In the genomic region with DNA sequence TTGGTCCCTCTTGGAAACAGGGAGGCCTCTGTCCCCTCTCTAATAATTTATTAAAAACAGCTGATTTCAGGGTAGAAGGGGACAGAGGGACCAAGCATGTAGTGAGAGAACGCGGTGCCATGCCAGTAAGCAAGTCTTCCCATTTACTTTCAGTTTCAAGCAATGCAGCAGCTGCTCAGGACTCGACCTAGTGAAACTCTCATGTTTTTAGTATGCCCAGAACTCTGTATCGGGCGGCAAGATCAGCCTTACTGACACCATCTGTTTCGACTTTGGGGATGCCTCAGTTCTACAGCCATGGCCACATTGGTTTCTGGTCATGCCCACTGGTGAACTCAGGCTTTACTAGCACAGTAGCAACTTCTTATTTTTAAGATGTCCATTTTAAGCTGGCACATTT, we compare ENCODE assay signal across 13 cellular contexts.
"Had no signal": no experiment of that assay in that cellular context is flagged by ENCODE, and none has a peak within 500 bp of the region (broad histone marks: within the 10 kb centered on the region; RNA-seq: fewer than 3 reads in every experiment).

No MANE protein-coding gene starts in this region.

- H3K27me3 Mint-ChIP-seq: activated naive CD4-positive, alpha-beta T cell treated with anti-CD3 and anti-CD28 coated beads, Interleukin-2, amount 50 U/mL, for 24 hours; central memory CD8-positive, alpha-beta T cell; dendritic cell treated with granulocyte-macrophage colony-stimulating factor and Interleukin-4, amounts not matched to agents 40 ng/mL and 50 ng/mL, for 4 days had no signal

- H3K4me3 ChIP-seq: hepatocyte, neural progenitor cell, ovary, skin epidermis, thyroid gland, uterus had no signal

- H3K9ac ChIP-seq: neural progenitor cell had no signal

- H3K36me3 ChIP-seq: neural progenitor cell, ovary, thyroid gland, uterus had no signal

- ATAC-seq: left ventricle myocardium superior had no signal

- H3K9me3 ChIP-seq: thyroid gland had no signal

- H3K4me1 ChIP-seq: neural progenitor cell, thyroid gland, uterus had no signal

- H3K27ac Mint-ChIP-seq: activated naive CD4-positive, alpha-beta T cell treated with anti-CD3 and anti-CD28 coated beads, Interleukin-2, amount 50 U/mL, for 24 hours; dendritic cell treated with granulocyte-macrophage colony-stimulating factor and Interleukin-4, amounts not matched to agents 40 ng/mL and 50 ng/mL, for 4 days; neural progenitor cell had no signal

- H3K27ac ChIP-seq: hepatocyte, neural progenitor cell, ovary, skin epidermis, thyroid gland, uterus had no signal

- DNase-seq: activated CD4-positive, alpha-beta T cell treated with anti-CD3 and anti-CD28 coated beads, Interleukin-2, amount 50 U/mL, for 1 hour; erythroblast; left ventricle myocardium superior; mesendoderm; ovary; thyroid gland; uterus had no signal

- H3K9me3 Mint-ChIP-seq: activated naive CD4-positive, alpha-beta T cell treated with anti-CD3 and anti-CD28 coated beads, Interleukin-2, amount 50 U/mL, for 24 hours; central memory CD8-positive, alpha-beta T cell had no signal

- H3K27me3 ChIP-seq: hepatocyte, neural progenitor cell, ovary, thyroid gland had no signal

- H3K4me1 Mint-ChIP-seq: activated naive CD4-positive, alpha-beta T cell treated with anti-CD3 and anti-CD28 coated beads, Interleukin-2, amount 50 U/mL, for 24 hours; neural progenitor cell had no signal

- H3K4me3 Mint-ChIP-seq: activated naive CD4-positive, alpha-beta T cell treated with anti-CD3 and anti-CD28 coated beads, Interleukin-2, amount 50 U/mL, for 24 hours; central memory CD8-positive, alpha-beta T cell; dendritic cell treated with granulocyte-macrophage colony-stimulating factor and Interleukin-4, amounts not matched to agents 40 ng/mL and 50 ng/mL, for 4 days; neural progenitor cell had no signal
